In the genomic region with DNA sequence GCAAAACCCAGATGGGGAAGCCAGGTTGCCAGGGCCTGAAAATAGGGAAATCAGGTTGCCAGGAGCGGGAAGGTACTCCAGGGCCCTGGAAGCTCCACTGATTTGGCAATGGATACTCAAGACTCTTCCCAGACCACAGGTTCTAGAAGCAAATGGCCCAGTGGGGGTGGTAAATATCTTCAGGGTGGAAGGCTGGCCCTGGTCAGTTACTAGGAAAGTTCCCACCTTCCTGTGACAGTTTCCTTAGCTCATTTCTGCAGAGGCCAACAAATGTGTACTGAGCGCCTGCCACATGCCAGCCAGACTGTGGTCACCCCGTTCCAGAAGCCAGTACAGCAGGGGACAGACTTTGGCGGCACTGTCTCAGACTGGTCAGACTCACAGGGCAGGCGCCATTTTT, we compare ENCODE assay signal across 25 cellular contexts.
DNase-seq lines count a peak whose midpoint lies in the region; ATAC-seq and TF ChIP-seq lines count a peak whose summit lies in the region.
"Had no signal": no experiment of that assay in that cellular context is flagged by ENCODE, and none has a peak within 500 bp of the region (broad histone marks: within the 10 kb centered on the region; RNA-seq: fewer than 3 reads in every experiment).

No MANE protein-coding gene starts in this region.

- POLR2A ChIA-PET in A673 (lab: Charles Lee; ENCODE audit: low non-redundant PET), result no interaction called here

- peak overlapping the region in 1 of 2 donors; percentile 25 for H3K4me3 Mint-ChIP-seq in effector memory CD8-positive, alpha-beta T cell
- H3K4me3 Mint-ChIP-seq: activated T-helper 1 cell treated with anti-CD3 and anti-CD28 coated beads, Interleukin-12 subunit alpha, Interleukin-12 subunit beta, Interleukin-2, Interleukin-4 antibody, amounts not matched to agents 30 ng/mL and 10 ng/mL and 1 ng/mL, durations not matched to agents 14 hours and 24 hours and 36 hours; HFFc6; T-helper 2 cell treated with Interferon-gamma antibody and Interleukin-4, amounts not matched to agents 5 μg/mL and 100 μg/mL, for 36 hours had no signal

- H3K4me1 ChIP-seq in left ventricle myocardium inferior (peaks cover 82% of the 10 kb centered on the region), gastrocnemius medialis (peaks cover 74 to 80% of the 10 kb centered on the region in 2 donors), upper lobe of right lung (peaks cover 64% of the 10 kb centered on the region), A673 (ENCODE audit: insufficient read depth, low read length, poor library complexity, severe bottlenecking) (no peaks in the 10 kb centered on the region)
- H3K4me1 ChIP-seq: SJSA1 had no signal

- H3K9me3 ChIP-seq in left ventricle myocardium inferior (replicated peaks) (peaks cover 5% of the 10 kb centered on the region), gastrocnemius medialis (no peaks in the 10 kb centered on the region), upper lobe of right lung (peaks cover 3% of the 10 kb centered on the region), A673 (ENCODE audit: low read depth, low read length, poor library complexity, severe bottlenecking) (no peaks in the 10 kb centered on the region)
- H3K9me3 ChIP-seq: sigmoid colon, SJSA1 had no signal

- H3K4me3 ChIP-seq in left ventricle myocardium inferior, result no peak overlapping the region
- H3K4me3 ChIP-seq in gastrocnemius medialis, result no peak overlapping the region
- no peak overlapping the region for H3K4me3 ChIP-seq in upper lobe of right lung
- no peak overlapping the region for H3K4me3 ChIP-seq in A673 (ENCODE audit: low read depth, low read length, poor library complexity, severe bottlenecking)
- H3K4me3 ChIP-seq: sigmoid colon, SJSA1 had no signal

- peaks cover 14% of the 10 kb centered on the region for H3K36me3 Mint-ChIP-seq in effector memory CD8-positive, alpha-beta T cell (ENCODE audit: insufficient read depth)

- peak overlapping the region; percentile 94 to 97 for H3K27ac Mint-ChIP-seq in effector memory CD8-positive, alpha-beta T cell
- H3K27ac Mint-ChIP-seq: activated T-helper 1 cell treated with anti-CD3 and anti-CD28 coated beads, Interleukin-12 subunit alpha, Interleukin-12 subunit beta, Interleukin-2, Interleukin-4 antibody, amounts not matched to agents 30 ng/mL and 10 ng/mL and 1 ng/mL, durations not matched to agents 14 hours and 24 hours and 36 hours; HFFc6; T-helper 2 cell treated with Interferon-gamma antibody and Interleukin-4, amounts not matched to agents 5 μg/mL and 100 μg/mL, for 36 hours had no signal

- no peaks in the 10 kb centered on the region for H3K9me3 Mint-ChIP-seq in effector memory CD8-positive, alpha-beta T cell
- H3K9me3 Mint-ChIP-seq: HFFc6 had no signal

- TF ChIP-seq CTCF in left ventricle myocardium inferior (IDR thresholded peaks at IDR 0.05; ENCODE audit: borderline replicate concordance) (no peak), gastrocnemius medialis (IDR thresholded peaks at IDR 0.05 in 4 of 5, conservative IDR thresholded peaks at IDR 0.05 in 1 of 5) (no peak), upper lobe of right lung (IDR thresholded peaks at IDR 0.05) (no peak), A673 (conservative IDR thresholded peaks at IDR 0.05; ENCODE audit: low read depth, low read length) (no peak)

- H3K4me1 Mint-ChIP-seq in effector memory CD8-positive, alpha-beta T cell (ENCODE audit: low read depth in 2 of 2), result peaks cover 61 to 73% of the 10 kb centered on the region in 2 donors

- H3K27ac ChIP-seq in left ventricle myocardium inferior (replicated peaks) (peak overlapping the region; percentile 66), gastrocnemius medialis (peak overlapping the region; percentile 36 to 88 (median 77)), upper lobe of right lung (peak overlapping the region; percentile 78), A673 (ENCODE audit: low read depth, low read length, poor library complexity, severe bottlenecking) (no peak overlapping the region)
- H3K27ac ChIP-seq: C4-2B, SJSA1 had no signal

- BruUV-seq in A673 (replicated peaks; lab: Mats Ljungman, UMichigan), result no TSS peak

- CTCF ChIA-PET in A673 (lab: Charles Lee), result no interaction called here

- H3K27me3 ChIP-seq in left ventricle myocardium inferior (ENCODE audit: low read depth) (no peaks in the 10 kb centered on the region), gastrocnemius medialis (no peaks in the 10 kb centered on the region), upper lobe of right lung (no peaks in the 10 kb centered on the region), A673 (replicated peaks; ENCODE audit: insufficient read depth, low read depth, low read length, poor library complexity) (no peaks in the 10 kb centered on the region)
- H3K27me3 ChIP-seq: sigmoid colon, SJSA1 had no signal

- DNase-seq in left ventricle myocardium inferior, result no peak
- DNase-seq in Right ventricle myocardium inferior (ENCODE audit: missing footprints), result no peak
- no peak for DNase-seq in effector memory CD8-positive, alpha-beta T cell
- DNase-seq in gastrocnemius medialis, result no peak
- no peak for DNase-seq in upper lobe of right lung
- DNase-seq in sciatic nerve (ENCODE audit: low spot score), result no peak
- no peak for DNase-seq in A673 (ENCODE audit: low spot score)
- DNase-seq: 8988T; activated CD4-positive, CD25-positive, alpha-beta regulatory T cell treated with anti-CD3 and anti-CD28 coated beads, Interleukin-2, amount 50 U/mL, for 72 hours; activated CD8-positive, alpha-beta memory T cell treated with anti-CD3 and anti-CD28 coated beads for 24 hours; effector CD8-positive, alpha-beta T cell; HFFc6; islet precursor cell; KG1; NCI-H1092 treated with DMSO at 0.1 percent for 48 hours; NCI-H2107; NCI-H748 treated with DMSO at 0.1 percent for 48 hours; PC-3; sigmoid colon; stimulated activated CD4-positive, alpha-beta T cell treated with anti-CD3 and anti-CD28 coated beads, Interleukin-2, amount 100 ng/mL, for 48 hours had no signal

- in situ Hi-C loops in gastrocnemius medialis (cut with MboI; ENCODE audit: low sequenced_read_pairs in 4 of 4), result loop anchor here in 3 of 4 donors (10.0 to 25.0 kb wide), 2 partner anchors 107 to 114 kb away; a partner anchor contains a TSS

- H3K36me3 ChIP-seq in left ventricle myocardium inferior (peaks cover 5% of the 10 kb centered on the region), gastrocnemius medialis (no peaks in the 10 kb centered on the region), upper lobe of right lung (no peaks in the 10 kb centered on the region), A673 (ENCODE audit: insufficient read depth, low read length, poor library complexity, severe bottlenecking) (no peaks in the 10 kb centered on the region)
- H3K36me3 ChIP-seq: sigmoid colon, SJSA1 had no signal

- no peak for ATAC-seq in Right ventricle myocardium inferior
- ATAC-seq in effector memory CD8-positive, alpha-beta T cell (replicated peaks), result no peak
- peak; percentile 5 to 8 for ATAC-seq in gastrocnemius medialis
- ATAC-seq in upper lobe of right lung, result no peak
- ATAC-seq in HG03460 (IDR thresholded peaks at IDR 0.05; ENCODE audit: unreplicated experiment), result no peak
- no peak for ATAC-seq in sciatic nerve
- ATAC-seq: PC-3 had no signal

- intact Hi-C loops in left ventricle myocardium inferior (cut with micrococcal nuclease) (no loop called here), Right ventricle myocardium inferior (cut with DNase I) (no loop called here), gastrocnemius medialis (cut with DNase I; ENCODE audit: low total_unique reads) (loop anchor here (5.0 kb wide), 2 partner anchors 37 to 197 kb away; no protein-coding TSS in a partner anchor), upper lobe of right lung (cut with DNase I) (no loop called here), sciatic nerve (cut with DNase I) (no loop called here), A673 (cut with micrococcal nuclease; ENCODE audit: unreplicated experiment) (loop anchor here (5.0 kb wide), 1 partner anchor 112 kb away; a partner anchor contains a TSS)

- no peaks in the 10 kb centered on the region for H3K27me3 Mint-ChIP-seq in effector memory CD8-positive, alpha-beta T cell

- no peak for TF ChIP-seq POLR2A in gastrocnemius medialis (IDR thresholded peaks at IDR 0.05)

Comparison
In these comparisons a context has a peak if more than half of its experiments do, and no peak if none do; other contexts are left out.
1. ATAC-seq: peak in gastrocnemius medialis (2 of 2); none in Right ventricle myocardium inferior (single experiment), effector memory CD8-positive, alpha-beta T cell (single experiment), upper lobe of right lung (single experiment), HG03460 (single experiment) and sciatic nerve (single experiment).
2. intact Hi-C loops: an anchor here in gastrocnemius medialis (5.0 kb wide) and A673 (5.0 kb wide); none called in left ventricle myocardium inferior, Right ventricle myocardium inferior, upper lobe of right lung and sciatic nerve.